ENCODE assay signal across 8 cellular contexts in genomic region chrX:55908685-55909212, GRCh38.
DNase-seq lines count a peak whose midpoint lies in the region; ATAC-seq and TF ChIP-seq lines count a peak whose summit lies in the region.

No MANE protein-coding gene starts in this region.

- peak; percentile 66 for ATAC-seq in GM18867 (IDR thresholded peaks at IDR 0.05; ENCODE audit: unreplicated experiment)
- peak; percentile 42 for ATAC-seq in HG03159 (IDR thresholded peaks at IDR 0.05; ENCODE audit: unreplicated experiment)
- ATAC-seq in T-helper 17 cell: peak; percentile 71
- peak; percentile 80 for ATAC-seq in mucosa of descending colon
- peak; percentile 79 for ATAC-seq in upper lobe of right lung
- no peak for ATAC-seq in HG03196 (IDR thresholded peaks at IDR 0.05; ENCODE audit: unreplicated experiment)

- intact Hi-C loops in mucosa of descending colon (cut with DNase I, micrococcal nuclease) (no loop called here), upper lobe of right lung (cut with DNase I) (no loop called here)

- no peaks in the 10 kb centered on the region for H3K9me3 ChIP-seq in T-helper 17 cell (ENCODE audit: control insufficient read depth, low read length, poor library complexity, severe bottlenecking)
- H3K9me3 ChIP-seq in mucosa of descending colon: no peaks in the 10 kb centered on the region
- no peaks in the 10 kb centered on the region for H3K9me3 ChIP-seq in upper lobe of right lung

- no peaks in the 10 kb centered on the region for H3K27me3 Mint-ChIP-seq in T-helper 17 cell

- H3K4me1 ChIP-seq in mucosa of descending colon (ENCODE audit: low read depth) (no peaks in the 10 kb centered on the region), upper lobe of right lung (no peaks in the 10 kb centered on the region)

- peak overlapping the region; percentile 73 for H3K4me3 ChIP-seq in AG10803 (ENCODE audit: low read length)
- H3K4me3 ChIP-seq in mucosa of descending colon: peak overlapping the region; percentile 24
- peak overlapping the region; percentile 69 for H3K4me3 ChIP-seq in upper lobe of right lung

- peak overlapping the region; percentile 93 for H3K27ac Mint-ChIP-seq in T-helper 17 cell

- DNase-seq in AG10803 (ENCODE audit: low read depth) (peak; percentile 3), T-helper 17 cell (no peak), epithelial cell of prostate (ENCODE audit: low read depth, low spot score) (no peak), mucosa of descending colon (peak; percentile 48 to 51 (median 50)), upper lobe of right lung (peak; percentile 30)

- H3K36me3 Mint-ChIP-seq in T-helper 17 cell (ENCODE audit: low read depth): peaks cover 4% of the 10 kb centered on the region

- peaks cover 13% of the 10 kb centered on the region for H3K4me1 Mint-ChIP-seq in T-helper 17 cell

- H3K27ac ChIP-seq in epithelial cell of prostate (peak overlapping the region; percentile 64), upper lobe of right lung (peak overlapping the region; percentile 70)

- H3K36me3 ChIP-seq in mucosa of descending colon (ENCODE audit: low read depth) (no peaks in the 10 kb centered on the region), upper lobe of right lung (no peaks in the 10 kb centered on the region)

- TF ChIP-seq CTCF in AG10803 (conservative IDR thresholded peaks at IDR 0.05; ENCODE audit: low read length) (no peak), mucosa of descending colon (IDR thresholded peaks at IDR 0.05) (no peak), upper lobe of right lung (IDR thresholded peaks at IDR 0.05) (no peak)

- H3K27me3 ChIP-seq in upper lobe of right lung: no peaks in the 10 kb centered on the region

- H3K4me3 Mint-ChIP-seq in T-helper 17 cell: peak overlapping the region; percentile 94

Comparison
In these comparisons a context has a peak if more than half of its experiments do, and no peak if none do; other contexts are left out.
1. DNase-seq: peak in AG10803 (single experiment), mucosa of descending colon (3 of 3) and upper lobe of right lung (single experiment); none in T-helper 17 cell (0 of 3) and epithelial cell of prostate (single experiment).
2. Peak in every context shown above with its lines, with median percentiles within 50 percentile points of each other: H3K4me3 ChIP-seq.